In genomic region chr17:42885806-42886205, GRCh38 we compare ENCODE assay signal across 14 cellular contexts. TPM values are rescaled to one million over a fixed set of nuclear protein-coding genes. Genes with fewer than 3 reads are reported as not detected.
"Had no signal": no experiment of that assay in that cellular context is flagged by ENCODE, and none has a peak within 500 bp of the region (broad histone marks: within the 10 kb centered on the region; RNA-seq: fewer than 3 reads in every experiment).

No MANE protein-coding gene starts in this region.

RNA-seq across cellular contexts. Expression of gene G6PC1, which starts 14.8 kb away (rescaled TPM):
- total RNA-seq: activated CD4-positive, alpha-beta memory T cell treated with anti-CD3 and anti-CD28 coated beads, Interleukin-2, amount 10 ng/mL, durations not matched to agents 7 days and 5 days; activated CD4-positive, alpha-beta T cell treated with anti-CD3 and anti-CD28 coated beads for 36 hours; activated CD4-positive, alpha-beta T cell treated with anti-CD3 and anti-CD28 coated beads, Interleukin-2, amount 10 ng/mL, durations not matched to agents 7 days and 5 days; activated CD8-positive, alpha-beta memory T cell treated with anti-CD3 and anti-CD28 coated beads, Interleukin-2, amount 10 ng/mL, durations not matched to agents 7 days and 5 days; activated CD8-positive, alpha-beta T cell treated with anti-CD3 and anti-CD28 coated beads, Interleukin-2, amount 10 ng/mL, durations not matched to agents 7 days and 5 days; activated naive CD8-positive, alpha-beta T cell treated with anti-CD3 and anti-CD28 coated beads, Interleukin-2, amount 10 ng/mL, durations not matched to agents 7 days and 5 days; activated T-helper 2 cell treated with anti-CD3 and anti-CD28 coated beads, Interferon-gamma antibody, Interleukin-2, Interleukin-4, amounts not matched to agents 10 μg/mL and 5 μg/mL and 100 μg/mL, durations not matched to agents 14 hours and 24 hours and 36 hours; ascending aorta; bronchial epithelial cell; cardiac muscle cell; T-helper 1 cell treated with Interleukin-12 subunit alpha and Interleukin-12 subunit beta and Interleukin-4 antibody, amounts not matched to agents 30 ng/mL and 1 ng/mL, for 36 hours; T-helper 17 cell; T-helper 2 cell treated with Interferon-gamma antibody and Interleukin-4, amounts not matched to agents 100 ng/mL and 5 ng/mL, for 36 hours; WTC11 had no signal
- polyA plus RNA-seq: cardiac muscle cell had no signal

RNA-seq across cellular contexts. Expression of gene AOC2, which starts 41.4 kb away (rescaled TPM):
- total RNA-seq: ascending aorta had no signal
